Comparison of ENCODE assay signal across 8 cellular contexts in genomic region chr16:3400446-3400778, GRCh38.
DNase-seq lines count a peak whose midpoint lies in the region; ATAC-seq, FAIRE-seq and TF ChIP-seq lines count a peak whose summit lies in the region.

No MANE protein-coding gene starts in this region.

- no peaks in the 10 kb centered on the region for H3K4me1 ChIP-seq in RWPE2 (ENCODE audit: insufficient read depth, poor library complexity, severe bottlenecking)

- H3K4me3 ChIP-seq in RWPE2 (ENCODE audit: severe bottlenecking), result peak overlapping the region; percentile 84
- peak overlapping the region; percentile 92 to 94 for H3K4me3 ChIP-seq in foreskin fibroblast (ENCODE audit: low read depth in 1 of 2, low read length in 2 of 2)
- peak overlapping the region; percentile 72 to 93 (median 87) for H3K4me3 ChIP-seq in skin epidermis

- no peak for FAIRE-seq in H54 (lab: Jason Lieb, UNC)

- TF ChIP-seq CTCF in RWPE2 (IDR thresholded peaks at IDR 0.05; ENCODE audit: poor library complexity, severe bottlenecking) (no peak), foreskin fibroblast (IDR thresholded peaks at IDR 0.05; ENCODE audit: low read depth, low read length) (no peak)

- H3K9me3 ChIP-seq in RWPE2 (ENCODE audit: severe bottlenecking), result no peaks in the 10 kb centered on the region

- no peak for TF ChIP-seq POLR2A in H54 (IDR thresholded peaks at IDR 0.05; ENCODE audit: low read depth, low read length)

- peak overlapping the region; percentile 61 for H3K27ac ChIP-seq in RWPE2 (ENCODE audit: poor library complexity, severe bottlenecking)
- peak overlapping the region; percentile 10 to 96 (median 88) for H3K27ac ChIP-seq in skin epidermis

- peaks cover 45% of the 10 kb centered on the region for H3K36me3 ChIP-seq in RWPE2 (ENCODE audit: low read depth)

- ATAC-seq in GM21576 (IDR thresholded peaks at IDR 0.05; ENCODE audit: unreplicated experiment) (peak; percentile 14), RWPE2 (ENCODE audit: low read depth) (no peak)

- H3K27me3 ChIP-seq in RWPE2 (ENCODE audit: insufficient read depth, poor library complexity, severe bottlenecking), result no peaks in the 10 kb centered on the region

- DNase-seq in RWPE2 (ENCODE audit: low spot score) (no peak), foreskin fibroblast (no peak), SKM-1 (lab: John Stamatoyannopoulos, UW; ENCODE audit: unreplicated experiment) (no peak), NCI-H2107 treated with DMSO at 0.1 percent for 48 hours (lab: John Stamatoyannopoulos, UW; ENCODE audit: unreplicated experiment) (no peak), H54 (ENCODE audit: insufficient read length, low spot score) (no peak), NCI-H510A treated with DMSO at 0.1 percent for 48 hours (lab: John Stamatoyannopoulos, UW) (no peak)
